ENCODE assay signal across 2 cellular contexts in the genomic region with DNA sequence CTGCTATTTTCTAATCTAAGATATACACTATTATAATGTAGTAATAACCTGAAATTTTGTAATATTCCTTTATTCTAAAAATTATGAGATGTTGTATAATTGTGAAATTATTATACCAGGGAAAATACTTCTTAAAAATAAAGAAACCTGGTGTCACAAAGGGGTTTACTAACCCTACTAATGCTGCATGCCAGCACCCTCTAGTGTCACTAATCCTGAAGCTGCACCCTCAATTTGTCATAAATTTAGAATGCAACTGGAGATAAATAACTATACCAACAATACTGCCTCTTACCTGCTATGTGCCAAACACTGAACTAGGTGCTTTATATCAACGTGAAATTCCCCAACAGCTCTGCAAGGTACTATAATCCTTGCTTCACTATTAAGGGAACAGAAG.
TF ChIP-seq lines count a peak whose summit lies in the region.

No MANE protein-coding gene starts in this region.

TF ChIP-seq in Ishikawa, 13 proteins besides CTCF, POLR2A, EP300 and RAD21 (continued from another document):
- TF ChIP-seq, protein P1, sequence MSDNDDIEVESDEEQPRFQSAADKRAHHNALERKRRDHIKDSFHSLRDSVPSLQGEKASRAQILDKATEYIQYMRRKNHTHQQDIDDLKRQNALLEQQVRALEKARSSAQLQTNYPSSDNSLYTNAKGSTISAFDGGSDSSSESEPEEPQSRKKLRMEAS (IDR thresholded peaks at IDR 0.05) = no peak
- no peak for TF ChIP-seq CREB1 (IDR thresholded peaks at IDR 0.05; ENCODE audit: low read depth)

TF ChIP-seq in liver, 16 proteins besides CTCF, POLR2A, EP300 and RAD21 (continued from another document):
- TF ChIP-seq, protein P2, sequence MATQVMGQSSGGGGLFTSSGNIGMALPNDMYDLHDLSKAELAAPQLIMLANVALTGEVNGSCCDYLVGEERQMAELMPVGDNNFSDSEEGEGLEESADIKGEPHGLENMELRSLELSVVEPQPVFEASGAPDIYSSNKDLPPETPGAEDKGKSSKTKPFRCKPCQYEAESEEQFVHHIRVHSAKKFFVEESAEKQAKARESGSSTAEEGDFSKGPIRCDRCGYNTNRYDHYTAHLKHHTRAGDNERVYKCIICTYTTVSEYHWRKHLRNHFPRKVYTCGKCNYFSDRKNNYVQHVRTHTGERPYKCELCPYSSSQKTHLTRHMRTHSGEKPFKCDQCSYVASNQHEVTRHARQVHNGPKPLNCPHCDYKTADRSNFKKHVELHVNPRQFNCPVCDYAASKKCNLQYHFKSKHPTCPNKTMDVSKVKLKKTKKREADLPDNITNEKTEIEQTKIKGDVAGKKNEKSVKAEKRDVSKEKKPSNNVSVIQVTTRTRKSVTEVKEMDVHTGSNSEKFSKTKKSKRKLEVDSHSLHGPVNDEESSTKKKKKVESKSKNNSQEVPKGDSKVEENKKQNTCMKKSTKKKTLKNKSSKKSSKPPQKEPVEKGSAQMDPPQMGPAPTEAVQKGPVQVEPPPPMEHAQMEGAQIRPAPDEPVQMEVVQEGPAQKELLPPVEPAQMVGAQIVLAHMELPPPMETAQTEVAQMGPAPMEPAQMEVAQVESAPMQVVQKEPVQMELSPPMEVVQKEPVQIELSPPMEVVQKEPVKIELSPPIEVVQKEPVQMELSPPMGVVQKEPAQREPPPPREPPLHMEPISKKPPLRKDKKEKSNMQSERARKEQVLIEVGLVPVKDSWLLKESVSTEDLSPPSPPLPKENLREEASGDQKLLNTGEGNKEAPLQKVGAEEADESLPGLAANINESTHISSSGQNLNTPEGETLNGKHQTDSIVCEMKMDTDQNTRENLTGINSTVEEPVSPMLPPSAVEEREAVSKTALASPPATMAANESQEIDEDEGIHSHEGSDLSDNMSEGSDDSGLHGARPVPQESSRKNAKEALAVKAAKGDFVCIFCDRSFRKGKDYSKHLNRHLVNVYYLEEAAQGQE (IDR thresholded peaks at IDR 0.05) = no peak
- no peak for TF ChIP-seq TAF1 (conservative IDR thresholded peaks at IDR 0.05)
